In the genomic region with DNA sequence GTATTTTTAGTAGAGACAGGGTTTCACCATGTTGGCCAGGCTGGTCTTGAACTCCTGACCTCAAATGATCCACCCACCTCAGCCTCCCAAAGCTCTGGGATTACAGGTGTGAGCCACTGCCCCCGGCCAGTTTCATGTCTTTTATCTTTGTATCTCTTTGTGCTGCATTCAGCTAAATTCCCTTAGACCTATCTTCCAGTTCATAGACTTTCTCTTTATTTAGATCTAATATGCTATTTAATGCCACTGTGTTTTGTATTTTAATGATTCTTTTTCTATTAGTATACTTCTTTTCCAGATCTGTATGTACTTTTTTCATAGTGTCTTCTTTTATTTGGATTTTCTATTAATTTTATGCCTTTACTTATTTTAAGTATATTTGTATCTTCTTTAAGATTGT, we compare ENCODE assay signal across 27 cellular contexts.
"Had no signal": no experiment of that assay in that cellular context is flagged by ENCODE, and none has a peak within 500 bp of the region (broad histone marks: within the 10 kb centered on the region; RNA-seq: fewer than 3 reads in every experiment).

No MANE protein-coding gene starts in this region.

- H2AFZ ChIP-seq: hepatocyte had no signal

- H3K4me3 ChIP-seq: colonic mucosa, coronary artery, dorsolateral prefrontal cortex, esophagus muscularis mucosa, esophagus squamous epithelium, gastrocnemius medialis, gastroesophageal sphincter, heart left ventricle, heart right ventricle, hepatocyte had no signal

- H3K27me3 ChIP-seq: colonic mucosa, hepatocyte had no signal

- H3K4me1 ChIP-seq: colonic mucosa, esophagus muscularis mucosa, esophagus squamous epithelium, foreskin keratinocyte, gastroesophageal sphincter, heart left ventricle, heart right ventricle had no signal

- FAIRE-seq: endometrium, endothelial cell of umbilical vein had no signal

- H3K4me2 ChIP-seq: hepatocyte had no signal

- ATAC-seq: effector memory CD8-positive, alpha-beta T cell; esophagus mucosa; foreskin keratinocyte; gastrocnemius medialis; gastroesophageal sphincter; heart left ventricle; heart right ventricle had no signal

- H3K36me3 ChIP-seq: colonic mucosa, esophagus muscularis mucosa, esophagus squamous epithelium, gastrocnemius medialis, gastroesophageal sphincter, heart left ventricle, heart right ventricle had no signal

- H3K9me3 ChIP-seq: colonic mucosa, gastrocnemius medialis had no signal

- DNase-seq: colonic mucosa; cortex of kidney; dermis blood vessel endothelial cell; dorsolateral prefrontal cortex; effector CD4-positive, alpha-beta T cell; effector CD8-positive, alpha-beta T cell; effector memory CD4-positive, alpha-beta T cell; effector memory CD8-positive, alpha-beta T cell; endodermal cell; erythroblast; esophagus squamous epithelium; foreskin fibroblast; foreskin keratinocyte; foreskin melanocyte; gastrocnemius medialis; glutamatergic neuron; head of caudate nucleus; heart left ventricle; heart right ventricle had no signal

- H3K79me2 ChIP-seq: hepatocyte had no signal

- H3K27ac ChIP-seq: colonic mucosa, coronary artery, dorsolateral prefrontal cortex, epithelial cell of prostate, esophagus muscularis mucosa, esophagus squamous epithelium, foreskin keratinocyte, gastrocnemius medialis, gastroesophageal sphincter, heart left ventricle, heart right ventricle, hepatocyte had no signal
